18 cellular contexts compared by ENCODE assay signal in genomic region chr16:50151322-50151721, GRCh38. TPM values are rescaled to one million over a fixed set of nuclear protein-coding genes. Genes with fewer than 3 reads are reported as not detected.
A peak's percentile ranks its signal among the peaks of the same experiment; 100 is the strongest.
DNase-seq lines count a peak whose midpoint lies in the region; ATAC-seq, FAIRE-seq and TF ChIP-seq lines count a peak whose summit lies in the region.
"Had no signal": no experiment of that assay in that cellular context is flagged by ENCODE, and none has a peak within 500 bp of the region (broad histone marks: within the 10 kb centered on the region; RNA-seq: fewer than 3 reads in every experiment).

No MANE protein-coding gene starts in this region.

- SMC1A ChIA-PET in GM12878 (lab: Charles Lee; ENCODE audit: uncharacterized antibody, unreplicated experiment): interaction anchor here (0.6 to 3.1 kb wide), 12 partner anchors 15 to 204 kb away, joined by 3 to 17 read pairs (median 4); partner anchors contain the start of gene CNEP1R1

- in situ Hi-C loops in GM12878 (cut with MboI): no loop called here

- CTCF ChIA-PET in GM12878 (lab: Yijun Ruan, JAX): interaction anchor here (0.5 to 2.4 kb wide), 9 partner anchors 9 to 535 kb away, joined by 3 to 14 read pairs (median 4); partner anchors contain the start of genes CNEP1R1 and HEATR3

- H3K9me3 Mint-ChIP-seq in T-helper 2 cell treated with Interferon-gamma antibody and Interleukin-4, amounts not matched to agents 5 μg/mL and 100 μg/mL, for 36 hours: no peaks in the 10 kb centered on the region
- no peaks in the 10 kb centered on the region for H3K9me3 Mint-ChIP-seq in natural killer cell treated with Interleukin-12 subunit alpha and Interleukin-12 subunit beta and Interleukin-15 and Interleukin-18, amount 100 ng/mL, for 72 hours

- no peak for TF ChIP-seq RAD21 in GM12878 (IDR thresholded peaks at IDR 0.05; ENCODE audit: insufficient read depth, low read depth, low read length)

- peaks cover 21% of the 10 kb centered on the region for H3K4me1 Mint-ChIP-seq in T-helper 2 cell treated with Interferon-gamma antibody and Interleukin-4, amounts not matched to agents 5 μg/mL and 100 μg/mL, for 36 hours (ENCODE audit: low read depth)
- H3K4me1 Mint-ChIP-seq in natural killer cell treated with Interleukin-12 subunit alpha and Interleukin-12 subunit beta and Interleukin-15 and Interleukin-18, amount 100 ng/mL, for 72 hours (ENCODE audit: low read depth in 2 of 2): peaks cover 22 to 25% of the 10 kb centered on the region in 2 donors

- no peak for ATAC-seq in GM12878
- ATAC-seq in natural killer cell treated with Interleukin-12 subunit alpha and Interleukin-12 subunit beta and Interleukin-15 and Interleukin-18, amount 100 ng/mL, for 72 hours: no peak
- no peak for ATAC-seq in right cardiac atrium
- no peak for ATAC-seq in HG03280 (IDR thresholded peaks at IDR 0.05; ENCODE audit: unreplicated experiment)
- ATAC-seq in GM19328 (IDR thresholded peaks at IDR 0.05; ENCODE audit: unreplicated experiment): no peak
- ATAC-seq: activated CD8-positive, alpha-beta memory T cell treated with anti-CD3 and anti-CD28 coated beads, Interleukin-2, amount 10 ng/mL, durations not matched to agents 7 days and 5 days; esophagus mucosa; left lung; psoas muscle had no signal

- H3K27ac Mint-ChIP-seq in T-helper 2 cell treated with Interferon-gamma antibody and Interleukin-4, amounts not matched to agents 5 μg/mL and 100 μg/mL, for 36 hours: no peak overlapping the region
- peak overlapping the region; percentile 84 to 85 for H3K27ac Mint-ChIP-seq in natural killer cell treated with Interleukin-12 subunit alpha and Interleukin-12 subunit beta and Interleukin-15 and Interleukin-18, amount 100 ng/mL, for 72 hours

- H3K27ac ChIP-seq in DOHH2 (ENCODE audit: low read depth, low read length) (no peak overlapping the region), GM12878 (ENCODE audit: control insufficient read depth, insufficient read depth) (no peak overlapping the region), right cardiac atrium (ENCODE audit: low read length) (no peak overlapping the region)
- H3K27ac ChIP-seq: thyroid gland had no signal

- H3K4me1 ChIP-seq in DOHH2 (ENCODE audit: control insufficient read depth, low read length) (peaks cover 32% of the 10 kb centered on the region), GM12878 (ENCODE audit: control insufficient read depth, insufficient read depth, low read length) (peaks cover 6% of the 10 kb centered on the region), right cardiac atrium (ENCODE audit: control insufficient read depth, insufficient read depth, low read length) (peaks cover 4% of the 10 kb centered on the region)

- RAD21 ChIA-PET in GM12878 (lab: Charles Lee; ENCODE audit: unreplicated experiment): interaction anchor here (0.8 to 1.5 kb wide), 3 partner anchors 30 to 126 kb away, joined by 3 to 11 read pairs (median 6); partner anchors contain the start of gene CNEP1R1

- POLR2A ChIA-PET in GM12878 (lab: Charles Lee): interaction anchor here (0.6 to 3.2 kb wide), 7 partner anchors 12 to 535 kb away, joined by 3 to 18 read pairs (median 5); no protein-coding TSS in a partner anchor

- H4K20me1 ChIP-seq in DOHH2 (ENCODE audit: control insufficient read depth, insufficient read depth, low read depth, low read length): peaks cover 19% of the 10 kb centered on the region
- H4K20me1 ChIP-seq in GM12878 (ENCODE audit: control insufficient read depth, insufficient read depth): peaks cover 7% of the 10 kb centered on the region; the same call in 1 of the 2 replicates

- no TSS peak for BruUV-seq in GM12878 (replicated peaks; lab: Mats Ljungman, UMichigan)

- H3K36me3 Mint-ChIP-seq in T-helper 2 cell treated with Interferon-gamma antibody and Interleukin-4, amounts not matched to agents 5 μg/mL and 100 μg/mL, for 36 hours (ENCODE audit: low read depth): peaks cover 8% of the 10 kb centered on the region
- H3K36me3 Mint-ChIP-seq in natural killer cell treated with Interleukin-12 subunit alpha and Interleukin-12 subunit beta and Interleukin-15 and Interleukin-18, amount 100 ng/mL, for 72 hours: no peaks in the 10 kb centered on the region

- H3K27me3 Mint-ChIP-seq in T-helper 2 cell treated with Interferon-gamma antibody and Interleukin-4, amounts not matched to agents 5 μg/mL and 100 μg/mL, for 36 hours (ENCODE audit: low read depth): no peaks in the 10 kb centered on the region
- H3K27me3 Mint-ChIP-seq in natural killer cell treated with Interleukin-12 subunit alpha and Interleukin-12 subunit beta and Interleukin-15 and Interleukin-18, amount 100 ng/mL, for 72 hours: no peaks in the 10 kb centered on the region
- H3K27me3 Mint-ChIP-seq: activated CD8-positive, alpha-beta memory T cell treated with anti-CD3 and anti-CD28 coated beads, Interleukin-2, amount 10 ng/mL, durations not matched to agents 7 days and 5 days had no signal

- H3K4me3 ChIP-seq in DOHH2 (ENCODE audit: low read length) (no peak overlapping the region), GM12878 (no peak overlapping the region), right cardiac atrium (ENCODE audit: low read length) (no peak overlapping the region)
- H3K4me3 ChIP-seq: thyroid gland had no signal

- no peak overlapping the region for H3K9ac ChIP-seq in GM12878 (ENCODE audit: control insufficient read depth, insufficient read depth, low read length)

- H3K4me3 Mint-ChIP-seq in T-helper 2 cell treated with Interferon-gamma antibody and Interleukin-4, amounts not matched to agents 5 μg/mL and 100 μg/mL, for 36 hours: peak overlapping the region; percentile 84
- H3K4me3 Mint-ChIP-seq in natural killer cell treated with Interleukin-12 subunit alpha and Interleukin-12 subunit beta and Interleukin-15 and Interleukin-18, amount 100 ng/mL, for 72 hours: peak overlapping the region; percentile 92

- no peak for DNase-seq in T-helper 2 cell treated with Interferon-gamma antibody and Interleukin-4, amounts not matched to agents 5 μg/mL and 100 μg/mL, for 36 hours (ENCODE audit: low spot score)
- DNase-seq in T-helper 2 cell (no peak), GM12878 (ENCODE audit: low read depth, low spot score) (no peak), right cardiac atrium (no peak)
- DNase-seq in natural killer cell treated with Interleukin-12 subunit alpha and Interleukin-12 subunit beta and Interleukin-15 and Interleukin-18, amount 100 ng/mL, for 72 hours (ENCODE audit: low spot score): no peak
- DNase-seq: 8988T; activated CD8-positive, alpha-beta memory T cell treated with anti-CD3 and anti-CD28 coated beads, Interleukin-2, amount 10 ng/mL, durations not matched to agents 7 days and 5 days; DMS79; left lung; NCI-H146; psoas muscle; thyroid gland had no signal

- TF ChIP-seq POLR2A in GM12878 (IDR thresholded peaks at IDR 0.05; ENCODE audit: low read depth, low read length): no peak

- H3K36me3 ChIP-seq in DOHH2 (ENCODE audit: control insufficient read depth, low read length) (peaks cover 6% of the 10 kb centered on the region; the same call in 1 of the 2 replicates), GM12878 (ENCODE audit: control insufficient read depth in 2 of 2, insufficient read depth in 2 of 2, low read length in 1 of 2) (no peaks in the 10 kb centered on the region)
- H3K36me3 ChIP-seq: BLaER1, HAP-1, left lung, thyroid gland had no signal

- H3K27me3 ChIP-seq in DOHH2 (ENCODE audit: control insufficient read depth, low read length) (no peaks in the 10 kb centered on the region), GM12878 (replicated peaks in 1 of 2; ENCODE audit: control insufficient read depth in 2 of 2, insufficient read depth in 2 of 2, low read length in 1 of 2) (no peaks in the 10 kb centered on the region), right cardiac atrium (ENCODE audit: control insufficient read depth, insufficient read depth) (no peaks in the 10 kb centered on the region)
- H3K27me3 ChIP-seq: BLaER1, left lung, thyroid gland had no signal

- FAIRE-seq in GM12878 (lab: Jason Lieb, UNC): no peak

- peaks cover 5% of the 10 kb centered on the region; the same call in 1 of the 2 replicates for H3F3A ChIP-seq in DOHH2 (ENCODE audit: control insufficient read depth, insufficient read depth)

- TF ChIP-seq EP300 in GM12878 (IDR thresholded peaks at IDR 0.05; ENCODE audit: borderline replicate concordance in 1 of 2, control insufficient read depth in 1 of 2, low read depth in 2 of 2, low read length in 2 of 2): no peak

- no peaks in the 10 kb centered on the region for H3K9me2 ChIP-seq in DOHH2 (replicated peaks; ENCODE audit: control insufficient read depth, low read length)

- TF ChIP-seq CTCF in DOHH2 (IDR thresholded peaks at IDR 0.05; ENCODE audit: low read depth, low read length, poor library complexity, severe bottlenecking): no peak
- no peak for TF ChIP-seq CTCF in GM12878 (IDR thresholded peaks at IDR 0.05 in 2 of 3, conservative IDR thresholded peaks at IDR 0.05 in 1 of 3; ENCODE audit: control insufficient read depth in 2 of 3, extremely low read depth in 1 of 3, insufficient read depth in 1 of 3, low read depth in 3 of 3, low read length in 3 of 3)

- H3K4me2 ChIP-seq in DOHH2 (ENCODE audit: low read length): peak overlapping the region; percentile 83
- H3K4me2 ChIP-seq in GM12878 (ENCODE audit: control insufficient read depth, insufficient read depth): peak overlapping the region; percentile 62

- H3K79me2 ChIP-seq in DOHH2 (ENCODE audit: control insufficient read depth, low read length) (peaks cover 27% of the 10 kb centered on the region), GM12878 (ENCODE audit: control insufficient read depth, insufficient read depth, low read length) (peaks cover 28% of the 10 kb centered on the region)

- WGBS in GM12878 (ENCODE audit: insufficient coverage, insufficient replicate concordance, low lambda C conversion rate, missing lambda C conversion rate): 100% methylated on average over 5 of the region's 5 CpGs
- WGBS in right cardiac atrium: 94% methylated on average over 5 of the region's 5 CpGs

- intact Hi-C loops in GM12878 (cut with micrococcal nuclease; ENCODE audit: unreplicated experiment): loop anchor here (10.0 kb wide), 2 partner anchors 123 to 593 kb away; partner anchors contain the start of gene CYLD
- intact Hi-C loops in right cardiac atrium (cut with DNase I): loop anchor here in 1 of 4 donors (10.0 kb wide), 1 partner anchor 53 kb away; no protein-coding TSS in a partner anchor

- H3K9me3 ChIP-seq in DOHH2 (ENCODE audit: control insufficient read depth, insufficient read depth, low read length): no peaks in the 10 kb centered on the region
- H3K9me3 ChIP-seq in GM12878 (replicated peaks; ENCODE audit: control insufficient read depth, insufficient read depth, low read length): no peaks in the 10 kb centered on the region
- no peaks in the 10 kb centered on the region for H3K9me3 ChIP-seq in right cardiac atrium (ENCODE audit: control insufficient read depth, low read length)
- H3K9me3 ChIP-seq: BLaER1, HAP-1, left lung, psoas muscle, thyroid gland had no signal

- no peak overlapping the region for H2AFZ ChIP-seq in GM12878 (ENCODE audit: control insufficient read depth, low read depth, low read length)

RNA-seq across cellular contexts. Expression of gene TENT4B, which starts 1.8 kb away (rescaled TPM):
- 17.1 and 18.2 TPM in 2 replicates for total RNA-seq in GM12878 (2013; cell fraction: nucleolus; rRNA removed)
- total RNA-seq in GM12878 (2014; rRNA removed) (10.0 and 10.8 TPM in 2 replicates), GM12878 (2014; rRNA removed; fragmentation: Illumina TruSeq; extraction: Trizol) (9.8 and 10.7 TPM in 2 replicates), GM12878 (2021) (13.0 and 15.4 TPM in 2 replicates), right cardiac atrium (1 to 10 TPM; 6.3 to 8.4 (median 7.3) TPM)
- 4.1 TPM for polyA plus RNA-seq in GM12878 (2011; ENCODE audit: low read depth)
- polyA plus RNA-seq in GM12878 (2011; rRNA removed) (12.5 and 18.5 TPM in 2 replicates), GM12878 (2014; fragmentation: Illumina TruSeq; extraction: Trizol) (13.4 and 17.0 TPM in 2 replicates), GM12878 (2014; fragmentation: Nextera tagmentation; extraction: Ambion mirVana) (10 to 100 TPM; 11.7 to 16.7 TPM), GM12878 (2014; rRNA removed) (7.3 and 9.0 TPM in 2 replicates), GM12878 (2016; fragmentation: Nextera tagmentation; extraction: Ambion mirVana) (1 to 10 TPM; 4.4 to 8.4 TPM), right cardiac atrium (3.0 TPM)
- polyA plus RNA-seq in GM12878 (2011; cell fraction: cytosol; rRNA removed): 5.7 and 6.2 TPM in 2 replicates
- polyA plus RNA-seq in GM12878 (2011; cell fraction: nucleus; rRNA removed): 4.8 TPM in 2 replicates
- polyA plus RNA-seq in GM12878 (2012): 6.2 and 8.1 TPM in 2 replicates
- polyA minus RNA-seq in GM12878 (2011; rRNA and poly(A)+ RNA removed): 13.0 and 20.9 TPM in 2 replicates
- 8.7 and 8.8 TPM in 2 replicates for polyA minus RNA-seq in GM12878 (2011; cell fraction: cytosol; rRNA and poly(A)+ RNA removed)
- polyA minus RNA-seq in GM12878 (2011; cell fraction: nucleus; rRNA and poly(A)+ RNA removed): 3.3 and 6.9 TPM in 2 replicates
- 10 to 100 TPM; 13.1 to 17.5 TPM for total RNA-seq in natural killer cell treated with Interleukin-12 subunit alpha and Interleukin-12 subunit beta and Interleukin-15 and Interleukin-18, amount 100 ng/mL, for 72 hours
